ENCODE assay signal across 11 cellular contexts in genomic region chr7:115340828-115341227, GRCh38.
DNase-seq lines count a peak whose midpoint lies in the region; ATAC-seq and TF ChIP-seq lines count a peak whose summit lies in the region.
"Had no signal": no experiment of that assay in that cellular context is flagged by ENCODE, and none has a peak within 500 bp of the region (broad histone marks: within the 10 kb centered on the region; RNA-seq: fewer than 3 reads in every experiment).

No MANE protein-coding gene starts in this region.

- H3K27ac ChIP-seq in breast epithelium (no peak overlapping the region), endodermal cell (ENCODE audit: low read depth, low read length) (no peak overlapping the region), upper lobe of right lung (no peak overlapping the region)
- H3K27ac ChIP-seq: SJCRH30 had no signal

- H3K27me3 Mint-ChIP-seq in MCF 10A (ENCODE audit: insufficient read depth, unreplicated experiment) (peaks cover 23% of the 10 kb centered on the region), endodermal cell (ENCODE audit: insufficient read depth) (no peaks in the 10 kb centered on the region)

- H3K4me1 Mint-ChIP-seq in MCF 10A (ENCODE audit: insufficient read depth, unreplicated experiment), result peaks cover 5% of the 10 kb centered on the region
- no peaks in the 10 kb centered on the region for H3K4me1 Mint-ChIP-seq in endodermal cell

- no peak overlapping the region for H3K4me3 Mint-ChIP-seq in MCF 10A (ENCODE audit: unreplicated experiment)
- no peak overlapping the region for H3K4me3 Mint-ChIP-seq in endodermal cell
- H3K4me3 Mint-ChIP-seq: activated naive CD8-positive, alpha-beta T cell had no signal

- no peak for TF ChIP-seq POLR2A in breast epithelium (IDR thresholded peaks at IDR 0.05)

- no peak overlapping the region for H3K27ac Mint-ChIP-seq in MCF 10A (ENCODE audit: low read depth, unreplicated experiment)
- no peak overlapping the region for H3K27ac Mint-ChIP-seq in endodermal cell
- H3K27ac Mint-ChIP-seq: activated naive CD8-positive, alpha-beta T cell had no signal

- BruUV-seq in MCF 10A (replicated peaks; lab: Mats Ljungman, UMichigan), result no TSS peak

- POLR2A ChIA-PET in MCF 10A (lab: Yijun Ruan, JAX), result no interaction called here

- H3K36me3 Mint-ChIP-seq in MCF 10A (ENCODE audit: insufficient read depth, unreplicated experiment), result no peaks in the 10 kb centered on the region
- no peaks in the 10 kb centered on the region for H3K36me3 Mint-ChIP-seq in endodermal cell (ENCODE audit: low read depth)
- H3K36me3 Mint-ChIP-seq: activated naive CD8-positive, alpha-beta T cell had no signal

- TF ChIP-seq CTCF in MCF 10A (IDR thresholded peaks at IDR 0.05; ENCODE audit: unreplicated experiment) (no peak), breast epithelium (IDR thresholded peaks at IDR 0.05) (no peak), endodermal cell (conservative IDR thresholded peaks at IDR 0.05) (peak; percentile 67), upper lobe of right lung (IDR thresholded peaks at IDR 0.05) (peak; percentile 14)

- H3K9me3 ChIP-seq in breast epithelium, result no peaks in the 10 kb centered on the region
- no peaks in the 10 kb centered on the region for H3K9me3 ChIP-seq in endodermal cell (ENCODE audit: control insufficient read depth, low read length)
- no peaks in the 10 kb centered on the region for H3K9me3 ChIP-seq in upper lobe of right lung

- DNase-seq in MCF 10A (ENCODE audit: unreplicated experiment), result peak; percentile 65
- no peak for DNase-seq in breast epithelium (ENCODE audit: low spot score in 2 of 2)
- DNase-seq in Jurkat, Clone E6-1 (ENCODE audit: low read depth, low spot score), result peak; percentile 52
- no peak for DNase-seq in endodermal cell
- DNase-seq in upper lobe of right lung, result no peak
- DNase-seq in epidermal melanocyte (ENCODE audit: insufficient read length, low spot score), result no peak
- DNase-seq in NCI-H526 (lab: John Stamatoyannopoulos, UW), result no peak
- DNase-seq: left cardiac atrium, SJCRH30 had no signal

- 85 to 88% methylated on average over 3 to 4 of the region's 4 CpGs for WGBS in endodermal cell (ENCODE audit: insufficient coverage in 1 of 2, insufficient read length in 1 of 2), 2 experiments

- intact Hi-C loops in MCF 10A (cut with micrococcal nuclease), result no loop called here
- intact Hi-C loops in breast epithelium (cut with DNase I; ENCODE audit: low total_unique reads), result no loop called here
- intact Hi-C loops in upper lobe of right lung (cut with DNase I), result no loop called here

- H3K9ac ChIP-seq in endodermal cell (ENCODE audit: extremely low read depth, low read length, poor library complexity, severe bottlenecking), result no peak overlapping the region

- H3K9me3 Mint-ChIP-seq in MCF 10A (ENCODE audit: unreplicated experiment), result no peaks in the 10 kb centered on the region
- no peaks in the 10 kb centered on the region for H3K9me3 Mint-ChIP-seq in endodermal cell

- no peaks in the 10 kb centered on the region for H3K27me3 ChIP-seq in breast epithelium
- no peaks in the 10 kb centered on the region for H3K27me3 ChIP-seq in endodermal cell (ENCODE audit: control insufficient read depth, insufficient read depth, low read length, poor library complexity, severe bottlenecking)
- no peaks in the 10 kb centered on the region for H3K27me3 ChIP-seq in upper lobe of right lung
- H3K27me3 ChIP-seq: SJCRH30 had no signal

- ATAC-seq in upper lobe of right lung, result no peak
- no peak for ATAC-seq in HG03521 (IDR thresholded peaks at IDR 0.05; ENCODE audit: unreplicated experiment)
- ATAC-seq: left cardiac atrium had no signal

- H3K4me3 ChIP-seq in breast epithelium (no peak overlapping the region), endodermal cell (ENCODE audit: low read length) (no peak overlapping the region), upper lobe of right lung (no peak overlapping the region)
- H3K4me3 ChIP-seq in Jurkat, Clone E6-1 (ENCODE audit: low read length), result no peak overlapping the region
- H3K4me3 ChIP-seq: SJCRH30 had no signal

- CTCF ChIA-PET in MCF 10A (lab: Yijun Ruan, JAX), result interaction anchor here (0.6 to 0.8 kb wide), 2 partner anchors 10 to 108 kb away, joined by 3 read pairs; no protein-coding TSS in a partner anchor

- H3K4me1 ChIP-seq in breast epithelium (no peaks in the 10 kb centered on the region), endodermal cell (ENCODE audit: control insufficient read depth, insufficient read depth, low read length) (no peaks in the 10 kb centered on the region), upper lobe of right lung (no peaks in the 10 kb centered on the region)

- H3K36me3 ChIP-seq in breast epithelium (no peaks in the 10 kb centered on the region), endodermal cell (ENCODE audit: control insufficient read depth, insufficient read depth, low read length) (no peaks in the 10 kb centered on the region), upper lobe of right lung (no peaks in the 10 kb centered on the region)
- H3K36me3 ChIP-seq: SJCRH30 had no signal

Comparison
In these comparisons a context has a peak if more than half of its experiments do, and no peak if none do; other contexts are left out.
1. DNase-seq: peak in MCF 10A (single experiment) and Jurkat, Clone E6-1 (single experiment); none in breast epithelium (0 of 2), endodermal cell (single experiment), upper lobe of right lung (single experiment), epidermal melanocyte (single experiment) and NCI-H526 (0 of 2).
2. CTCF ChIP-seq: peak in endodermal cell (single experiment) and upper lobe of right lung (single experiment); none in MCF 10A (single experiment) and breast epithelium (0 of 3).